ENCODE assay signal across 8 cellular contexts in genomic region chr9:39656960-39657603, GRCh38.
ATAC-seq and TF ChIP-seq lines count a peak whose summit lies in the region.
"Not testable (repeated sequence)": the region's sequence is repeated elsewhere in the genome, so short reads cannot be mapped to it uniquely, and the experiment has no call there.

No MANE protein-coding gene starts in this region.

- H3K4me2 ChIP-seq in DOHH2 (ENCODE audit: low read length): not testable (repeated sequence)

- H3K9me2 ChIP-seq in DOHH2 (replicated peaks; ENCODE audit: control insufficient read depth, low read length): not testable (repeated sequence)

- H4K20me1 ChIP-seq in DOHH2 (ENCODE audit: control insufficient read depth, insufficient read depth, low read depth, low read length): not testable (repeated sequence)

- H3K4me3 ChIP-seq in DOHH2 (ENCODE audit: low read length): not testable (repeated sequence)

- TF ChIP-seq CTCF in DOHH2 (IDR thresholded peaks at IDR 0.05; ENCODE audit: low read depth, low read length, poor library complexity, severe bottlenecking): not testable (repeated sequence)

- H3F3A ChIP-seq in DOHH2 (ENCODE audit: control insufficient read depth, insufficient read depth): not testable (repeated sequence)

- 0 out of 2 replicates have a peak overlapping the region, but pooled peaks have one; percentile 24 for H3K27ac ChIP-seq in DOHH2 (ENCODE audit: low read depth, low read length)

- not testable (repeated sequence) for H3K27me3 ChIP-seq in DOHH2 (ENCODE audit: control insufficient read depth, low read length)

- H3K4me1 ChIP-seq in DOHH2 (ENCODE audit: control insufficient read depth, low read length): not testable (repeated sequence)

- H3K9me3 ChIP-seq in DOHH2 (ENCODE audit: control insufficient read depth, insufficient read depth, low read length): not testable (repeated sequence)

- H3K36me3 ChIP-seq in DOHH2 (ENCODE audit: control insufficient read depth, low read length): not testable (repeated sequence)

- ATAC-seq in GM18858 (IDR thresholded peaks at IDR 0.05; ENCODE audit: unreplicated experiment) (peak; percentile 73), GM19324 (IDR thresholded peaks at IDR 0.05; ENCODE audit: low FRiP score, unreplicated experiment) (peak; percentile 72), GM21367 (IDR thresholded peaks at IDR 0.05; ENCODE audit: unreplicated experiment) (peak; percentile 73), GM21717 (IDR thresholded peaks at IDR 0.05; ENCODE audit: unreplicated experiment) (peak; percentile 72), HG02885 (IDR thresholded peaks at IDR 0.05; ENCODE audit: poor library complexity, unreplicated experiment) (peak; percentile 84), HG03175 (IDR thresholded peaks at IDR 0.05; ENCODE audit: unreplicated experiment) (peak; percentile 83), HG03565 (IDR thresholded peaks at IDR 0.05; ENCODE audit: unreplicated experiment) (peak; percentile 73)

- not testable (repeated sequence) for H3K79me2 ChIP-seq in DOHH2 (ENCODE audit: control insufficient read depth, low read length)
